8 cellular contexts compared by ENCODE assay signal in genomic region chr10:71461457-71461856, GRCh38.
"Had no signal": no experiment of that assay in that cellular context is flagged by ENCODE, and none has a peak within 500 bp of the region (broad histone marks: within the 10 kb centered on the region; RNA-seq: fewer than 3 reads in every experiment).

No MANE protein-coding gene starts in this region.

- FAIRE-seq: G401.6, GM12878, GM12891, GM12892, GM18507, GM19239 had no signal

- H3K4me3 ChIP-seq: GM12878 had no signal

- DNase-seq: GDM1, GF-D8 had no signal

- ATAC-seq: GM12878 had no signal
